Comparison of ENCODE assay signal across 9 cellular contexts in genomic region chr6:24125980-24126379, GRCh38. TPM values are rescaled to one million over a fixed set of nuclear protein-coding genes. Genes with fewer than 3 reads are reported as not detected.
DNase-seq lines count a peak whose midpoint lies in the region; ATAC-seq and TF ChIP-seq lines count a peak whose summit lies in the region.
"Had no signal": no experiment of that assay in that cellular context is flagged by ENCODE, and none has a peak within 500 bp of the region (broad histone marks: within the 10 kb centered on the region; RNA-seq: fewer than 3 reads in every experiment).

Gene NRSN1, plus strand, starts transcription at chr6:24126215. Its CDS starts 8,113 bp downstream, at chr6:24134328.

- H3K9ac ChIP-seq in HUES64 (ENCODE audit: low read depth, low read length): no peak within 1 kb of the TSS
- H3K9ac ChIP-seq in endocrine pancreas (ENCODE audit: control insufficient read depth, insufficient read depth, low read length): peak within 1 kb of the TSS; percentile 69

- TF ChIP-seq CTCF in progenitor cell of endocrine pancreas (IDR thresholded peaks at IDR 0.05; ENCODE audit: unreplicated experiment) (no peak), spleen (IDR thresholded peaks at IDR 0.05 in 8 of 11, conservative IDR thresholded peaks at IDR 0.05 in 3 of 11) (no peak)

- WGBS in HUES64: 1% methylated on average over 37 of the region's 37 CpGs
- WGBS in spleen, 5 donors: 3 to 16% (median 8%) methylated on average over 14 to 37 of the region's 37 CpGs

- H3K4me1 ChIP-seq in HUES64 (ENCODE audit: insufficient read depth, low read length) (peaks cover 9% of the 10 kb centered on the region), endocrine pancreas (ENCODE audit: control insufficient read depth, insufficient read depth, low read length) (peaks cover 6% of the 10 kb centered on the region), spleen (no peaks in the 10 kb centered on the region)

- no peaks in the 10 kb centered on the region for H3K9me3 Mint-ChIP-seq in progenitor cell of endocrine pancreas (ENCODE audit: low read depth)

- TF ChIP-seq POLR2A in spleen (IDR thresholded peaks at IDR 0.05): no peak

- H3K27me3 Mint-ChIP-seq in progenitor cell of endocrine pancreas: peaks cover 31% of the 10 kb centered on the region

- no peaks in the 10 kb centered on the region for H3K9me3 ChIP-seq in HUES64 (ENCODE audit: insufficient read depth, low read depth, low read length)
- H3K9me3 ChIP-seq in endocrine pancreas (ENCODE audit: control insufficient read depth, low read length): no peaks in the 10 kb centered on the region
- peaks cover 0 to 2% (median 0%) of the 10 kb centered on the region in 8 donors for H3K9me3 ChIP-seq in spleen

- H3K4me3 Mint-ChIP-seq in progenitor cell of endocrine pancreas (ENCODE audit: low read depth): peak within 1 kb of the TSS; percentile 61

- H3K36me3 ChIP-seq in HUES64 (ENCODE audit: insufficient read depth, low read length): no peaks in the 10 kb centered on the region
- no peaks in the 10 kb centered on the region for H3K36me3 ChIP-seq in endocrine pancreas (ENCODE audit: control insufficient read depth, insufficient read depth, low read length)
- H3K36me3 ChIP-seq in spleen: no peaks in the 10 kb centered on the region

- intact Hi-C loops in spleen (cut with DNase I; ENCODE audit: low total_unique reads): no loop called here

- DNase-seq in NCI-H446 (lab: John Stamatoyannopoulos, UW): peak; percentile 39 to 91
- peak; percentile 37 for DNase-seq in progenitor cell of endocrine pancreas (ENCODE audit: low spot score, unreplicated experiment)
- DNase-seq in effector CD8-positive, alpha-beta T cell (lab: John Stamatoyannopoulos, UW): no peak
- DNase-seq in spleen: no peak

- H3K4me3 ChIP-seq in HUES64 (ENCODE audit: low read length) (peak within 1 kb of the TSS; percentile 80), endocrine pancreas (ENCODE audit: control insufficient read depth, insufficient read depth, low read length) (peak within 1 kb of the TSS; percentile 88), spleen (no peak within 1 kb of the TSS)

- ATAC-seq in HG02610 (IDR thresholded peaks at IDR 0.05; ENCODE audit: unreplicated experiment): no peak

- H3K27me3 ChIP-seq in HUES64 (ENCODE audit: insufficient read depth, low read length) (peaks cover 17% of the 10 kb centered on the region), endocrine pancreas (ENCODE audit: control insufficient read depth, insufficient read depth, low read length) (no peaks in the 10 kb centered on the region), spleen (replicated peaks in 1 of 7) (peaks cover 0 to 42% (median 13%) of the 10 kb centered on the region in 7 donors)

- H3K4me1 Mint-ChIP-seq in progenitor cell of endocrine pancreas (ENCODE audit: low read depth): peaks cover 6% of the 10 kb centered on the region

- H3K27ac ChIP-seq in HUES64 (ENCODE audit: low read depth, low read length) (no peak within 1 kb of the TSS), spleen (no peak within 1 kb of the TSS)

- peak within 1 kb of the TSS; percentile 2 for H3K27ac Mint-ChIP-seq in progenitor cell of endocrine pancreas

- no peaks in the 10 kb centered on the region for H3K36me3 Mint-ChIP-seq in progenitor cell of endocrine pancreas (ENCODE audit: insufficient read depth)

RNA-seq across cellular contexts. Expression of gene NRSN1, which starts in this region (rescaled TPM):
- 0.10 TPM for polyA plus RNA-seq in HUES64 (2013, experiment 1 of 2)
- 0.95 TPM for polyA plus RNA-seq in HUES64 (2013, experiment 2 of 2)
- total RNA-seq in progenitor cell of endocrine pancreas (not detected in 2 replicates), spleen (not detected)
- polyA plus RNA-seq in spleen: under 1 TPM in 1 of 3 donors, not detected in 2; 0.03 TPM
- total RNA-seq: kidney epithelial cell, LHCN-M2 had no signal

Comparison
In these comparisons a context has a peak if more than half of its experiments do, and no peak if none do; other contexts are left out.
1. Peak in DNase-seq in progenitor cell of endocrine pancreas; RNA of the gene not detected or under 1 TPM.
2. H3K4me3 ChIP-seq: peak in HUES64 (single experiment) and endocrine pancreas (single experiment); none in spleen (0 of 8).
3. DNase-seq: peak in NCI-H446 (2 of 2); none in effector CD8-positive, alpha-beta T cell (single experiment) and spleen (single experiment).